Comparison of ENCODE assay signal across 8 cellular contexts in the genomic region with DNA sequence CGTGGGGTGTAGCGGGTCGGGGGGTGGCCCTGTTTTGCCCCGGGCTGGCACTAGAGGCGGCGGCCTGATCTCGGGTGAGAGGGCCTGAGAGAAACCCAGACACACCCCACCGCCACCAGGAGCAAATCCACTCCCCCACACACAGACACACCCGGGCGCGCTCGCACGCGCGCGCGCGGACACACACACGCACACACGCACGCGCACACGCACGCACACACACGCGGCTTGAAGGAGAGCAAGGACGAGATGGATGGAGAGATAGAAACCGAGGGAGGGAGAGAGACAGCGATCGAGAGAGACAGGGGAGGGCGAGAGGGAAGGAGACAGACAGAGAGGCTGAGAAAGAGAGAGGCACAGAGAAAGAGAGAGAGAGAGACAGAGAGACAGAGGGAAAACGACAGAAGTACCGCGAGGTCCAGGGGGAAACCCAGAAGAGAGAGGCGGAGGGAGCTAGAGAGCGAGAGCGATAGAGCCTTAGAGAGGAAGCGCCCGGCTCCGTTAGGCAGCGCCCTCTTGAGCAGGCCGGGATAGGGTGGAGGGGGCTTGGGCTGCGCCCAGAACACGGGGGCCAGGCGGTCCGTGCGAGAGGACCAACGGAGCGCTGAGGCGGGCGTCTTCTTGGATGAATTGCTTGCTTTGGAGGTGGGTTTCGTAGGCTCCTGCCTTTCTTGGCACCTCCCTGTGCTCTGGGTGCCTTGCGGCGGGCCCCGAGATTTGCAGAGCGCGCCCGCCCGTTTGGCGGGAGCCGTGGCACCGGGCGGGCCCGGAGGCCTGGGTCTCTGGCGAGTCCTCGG.
DNase-seq lines count a peak whose midpoint lies in the region; TF ChIP-seq lines count a peak whose summit lies in the region.
"Not testable (repeated sequence)": the region's sequence is repeated elsewhere in the genome, so short reads cannot be mapped to it uniquely, and the experiment has no call there.

No MANE protein-coding gene starts in this region.

- not testable (repeated sequence) for H3K27me3 ChIP-seq in BLaER1; Loucy (ENCODE audit: insufficient read depth, low read length, poor library complexity, severe bottlenecking)

- not testable (repeated sequence) for H3F3A ChIP-seq in Loucy (ENCODE audit: low read depth)

- not testable (repeated sequence) for H3K9ac ChIP-seq in BLaER1
- H3K9ac ChIP-seq in Loucy (ENCODE audit: low read depth, low read length, poor library complexity, severe bottlenecking), result peak overlapping the region; percentile 63

- not testable (repeated sequence) for TF ChIP-seq CTCF in Loucy (conservative IDR thresholded peaks at IDR 0.05; ENCODE audit: low read length)
- TF ChIP-seq CTCF in epithelial cell of proximal tubule (conservative IDR thresholded peaks at IDR 0.05; ENCODE audit: low read depth, low read length), result peak; percentile 12

- not testable (repeated sequence) for H3K36me3 ChIP-seq in BLaER1; Loucy (ENCODE audit: insufficient read depth, low read length)

- not testable (repeated sequence) for H3K9me2 ChIP-seq in Loucy (replicated peaks; ENCODE audit: low read depth, low read length)

- peak; percentile 32 for DNase-seq in activated CD4-positive, alpha-beta T cell treated with anti-CD3 and anti-CD28 coated beads for 48 hours
- DNase-seq in activated CD8-positive, alpha-beta memory T cell treated with anti-CD3 and anti-CD28 coated beads, Interleukin-2, amount 50 U/mL, for 48 hours, result peak; percentile 83
- peak; percentile 4 for DNase-seq in activated naive CD8-positive, alpha-beta T cell treated with anti-CD3 and anti-CD28 coated beads, Interleukin-2, amount 50 U/mL, for 16 hours (ENCODE audit: low read depth, low spot score)
- not testable (repeated sequence) for DNase-seq in epithelial cell of proximal tubule (ENCODE audit: low read depth); skeletal muscle cell (ENCODE audit: low read depth)
- DNase-seq in stimulated activated CD8-positive, alpha-beta memory T cell treated with anti-CD3 and anti-CD28 coated beads, Interleukin-15, amount 100 ng/mL, for 24 hours (ENCODE audit: low read depth), result peak; percentile 22

- H3K4me2 ChIP-seq in BLaER1 (peak overlapping the region; percentile 68), Loucy (ENCODE audit: low read depth, low read length, poor library complexity, severe bottlenecking) (peak overlapping the region; percentile 70)

- not testable (repeated sequence) for H4K20me1 ChIP-seq in BLaER1; Loucy (ENCODE audit: insufficient read depth, low read length, poor library complexity, severe bottlenecking)

- not testable (repeated sequence) for H3K27ac ChIP-seq in BLaER1

- H3K79me2 ChIP-seq in Loucy (ENCODE audit: insufficient read depth, low read length), result not testable (repeated sequence)

- not testable (repeated sequence) for H3K4me1 ChIP-seq in BLaER1; Loucy (ENCODE audit: insufficient read depth, low read length, poor library complexity, severe bottlenecking)

- H3K4me3 ChIP-seq in BLaER1, result peak overlapping the region; percentile 59
- peak overlapping the region; percentile 71 for H3K4me3 ChIP-seq in Loucy (ENCODE audit: low read length, poor library complexity, severe bottlenecking)
- peak overlapping the region; percentile 34 for H3K4me3 ChIP-seq in epithelial cell of proximal tubule (ENCODE audit: low read depth, low read length)
- peak overlapping the region; percentile 27 for H3K4me3 ChIP-seq in skeletal muscle cell (ENCODE audit: low read depth, low read length)

- H3K9me3 ChIP-seq in BLaER1, result peaks cover 24% of the 10 kb centered on the region
- not testable (repeated sequence) for H3K9me3 ChIP-seq in Loucy (ENCODE audit: insufficient read depth, low read depth, low read length)

- H2AFZ ChIP-seq in Loucy (ENCODE audit: low read length), result not testable (repeated sequence)
